8 cellular contexts compared by ENCODE assay signal in genomic region chr10:69451784-69452251, GRCh38. TPM values are rescaled to one million over a fixed set of nuclear protein-coding genes. Genes with fewer than 3 reads are reported as not detected.
DNase-seq lines count a peak whose midpoint lies in the region; ATAC-seq, FAIRE-seq and TF ChIP-seq lines count a peak whose summit lies in the region.

No MANE protein-coding gene starts in this region.

- peak overlapping the region; percentile 82 to 90 (median 87) for H3K4me3 Mint-ChIP-seq in T-cell

- peak overlapping the region; percentile 78 for H3K4me3 ChIP-seq in A549
- peak overlapping the region; percentile 33 for H3K4me3 ChIP-seq in fibroblast of mammary gland (ENCODE audit: control insufficient read depth, low read depth, low read length)
- H3K4me3 ChIP-seq in osteoblast (ENCODE audit: insufficient read depth, low read length), result peak overlapping the region; percentile 71

- H3K4me2 ChIP-seq in A549 (peak overlapping the region; percentile 87), osteoblast (ENCODE audit: insufficient read depth, low read length) (peak overlapping the region; percentile 76)

- H3K27me3 ChIP-seq in osteoblast (ENCODE audit: insufficient read depth, low read length), result peaks cover 10% of the 10 kb centered on the region

- TF ChIP-seq POLR2A in A549 (IDR thresholded peaks at IDR 0.05; ENCODE audit: low read length), result no peak

- peaks cover 75% of the 10 kb centered on the region for H3K4me1 ChIP-seq in A549
- peaks cover 23% of the 10 kb centered on the region for H3K4me1 ChIP-seq in osteoblast (ENCODE audit: insufficient read depth, low read length)

- peak overlapping the region; percentile 62 for H2AFZ ChIP-seq in osteoblast (ENCODE audit: low read length)

- DNase-seq in A549 (ENCODE audit: low read depth in 1 of 2, low spot score in 1 of 2) (peak in 1 of 2 experiments; percentile 44), T-cell (peak in 2 of 34 experiments; percentile 10 to 15), fibroblast of mammary gland (ENCODE audit: low read depth) (no peak), osteoblast (ENCODE audit: insufficient read length, low spot score, missing footprints) (no peak), epidermal melanocyte (ENCODE audit: insufficient read length, low spot score) (no peak), activated gamma-delta T cell (lab: John Stamatoyannopoulos, UW) (no peak)

- no peaks in the 10 kb centered on the region for H3K9me3 Mint-ChIP-seq in T-cell

- H3K27ac Mint-ChIP-seq in T-cell, result no peak overlapping the region

- H3K27ac ChIP-seq in A549, result peak overlapping the region; percentile 83 to 92
- no peak overlapping the region for H3K27ac ChIP-seq in osteoblast (ENCODE audit: low read depth, low read length)

- no peak for TF ChIP-seq CTCF in A549 (IDR thresholded peaks at IDR 0.05)
- TF ChIP-seq CTCF in fibroblast of mammary gland (conservative IDR thresholded peaks at IDR 0.05; ENCODE audit: control insufficient read depth, insufficient read depth, low read depth, low read length), result no peak
- TF ChIP-seq CTCF in osteoblast (IDR thresholded peaks at IDR 0.05; ENCODE audit: extremely low read depth, low read depth, low read length), result no peak

- H3K36me3 ChIP-seq in osteoblast (ENCODE audit: insufficient read depth, low read length), result no peaks in the 10 kb centered on the region

- no peak for TF ChIP-seq EP300 in A549 (IDR thresholded peaks at IDR 0.05)

- POLR2A ChIA-PET in A549 (lab: Yijun Ruan, JAX), result interaction anchor here (1.0 to 2.6 kb wide), 2 partner anchors 13 to 15 kb away, joined by 3 to 13 read pairs; no protein-coding TSS in a partner anchor
- POLR2A ChIA-PET in T-cell (lab: Charles Lee), result no interaction called here

- ATAC-seq in A549 (peak; percentile 4 to 42; a peak in 5 of 6 replicates), GM21529 (IDR thresholded peaks at IDR 0.05; ENCODE audit: unreplicated experiment) (peak; percentile 10), T-cell (replicated peaks in 1 of 4) (peak in 3 of 4 experiments; percentile 28 to 33 (median 28)), HG03432 (IDR thresholded peaks at IDR 0.05; ENCODE audit: unreplicated experiment) (no peak)

- no peaks in the 10 kb centered on the region for H3K36me3 Mint-ChIP-seq in T-cell

- H3K4me1 Mint-ChIP-seq in T-cell, result peaks cover 23 to 29% (median 23%) of the 10 kb centered on the region in 3 donors

- H4K20me1 ChIP-seq in osteoblast (ENCODE audit: insufficient read depth, low read length), result no peaks in the 10 kb centered on the region

- no peak for TF ChIP-seq RAD21 in A549 (conservative IDR thresholded peaks at IDR 0.05 in 1 of 2, IDR thresholded peaks at IDR 0.05 in 1 of 2)

- WGBS in A549 (ENCODE audit: missing lambda C conversion rate), result 9% methylated on average over 29 of the region's 38 CpGs

- CTCF ChIA-PET in A549 (lab: Yijun Ruan, JAX), result interaction anchor here (0.8 to 3.6 kb wide), 9 partner anchors 8 to 193 kb away, joined by 3 to 20 read pairs (median 6); no protein-coding TSS in a partner anchor
- CTCF ChIA-PET in T-cell (lab: Charles Lee), result interaction anchor here (0.6 to 1.2 kb wide), 5 partner anchors 17 to 229 kb away, joined by 3 to 6 read pairs (median 4); no protein-coding TSS in a partner anchor

- H3K27me3 Mint-ChIP-seq in T-cell, result peaks cover 3 to 6% of the 10 kb centered on the region in 2 donors

- H3K79me2 ChIP-seq in osteoblast (ENCODE audit: insufficient read depth, low read length), result no peaks in the 10 kb centered on the region

- FAIRE-seq in A549 (lab: Jason Lieb, UNC), result no peak

- H3K9me3 ChIP-seq in A549 (no peaks in the 10 kb centered on the region), osteoblast (ENCODE audit: low read depth, low read length) (no peaks in the 10 kb centered on the region)

TF ChIP-seq in A549, 52 proteins besides CTCF, POLR2A, EP300 and RAD21:
- TF ChIP-seq HDAC2 (IDR thresholded peaks at IDR 0.05) (no peak), BHLHE40 (IDR thresholded peaks at IDR 0.05; ENCODE audit: low read depth, low read length) (0 out of 2 replicates have a peak, but pooled peaks have one; percentile 7), TP53 (CRISPR knock-in tag; IDR thresholded peaks at IDR 0.05) (no peak), E2F6 (IDR thresholded peaks at IDR 0.05; ENCODE audit: borderline replicate concordance, low read depth) (peak; percentile 90), RCOR1 (IDR thresholded peaks at IDR 0.05; ENCODE audit: low read depth, low read length) (no peak), HOXB5 (CRISPR knock-in tag; IDR thresholded peaks at IDR 0.05) (no peak), MYC (IDR thresholded peaks at IDR 0.05; ENCODE audit: borderline replicate concordance, low read length) (no peak), RNF2 (IDR thresholded peaks at IDR 0.05; ENCODE audit: borderline replicate concordance, low read depth) (no peak), MAX (IDR thresholded peaks at IDR 0.05) (peak; percentile 94), TFCP2L1 (CRISPR knock-in tag; IDR thresholded peaks at IDR 0.05) (no peak)

RNA-seq across cellular contexts. Expression of gene TSPAN15, which starts 0.6 kb away (rescaled TPM):
- polyA plus RNA-seq in A549 (2011; rRNA removed), result 89.0 and 89.6 TPM in 2 replicates
- polyA plus RNA-seq in A549 (2012; cell fraction: cytosol; rRNA removed), result 159 and 209 TPM in 2 replicates
- 211 and 234 TPM in 2 replicates for polyA plus RNA-seq in A549 (2012; cell fraction: nucleus; rRNA removed)
- 49.3 to 60.2 TPM (median 54.4 TPM) in 3 replicates for polyA plus RNA-seq in A549 (2017; fragmentation: RNase III; extraction: RNeasy Plus Mini Kit Qiagen cat#74134 plus additional on column Dnase treatment)
- 132 and 156 TPM in 2 replicates for polyA minus RNA-seq in A549 (2011; rRNA and poly(A)+ RNA removed)
- total RNA-seq in T-cell, result 1 to 10 TPM; 2.9 to 8.2 (median 6.2) TPM
- total RNA-seq in osteoblast, result 0.59 and 0.72 TPM in 2 replicates

RNA-seq across cellular contexts. Expression of gene TACR2, which starts 35.1 kb away (rescaled TPM):
- polyA plus RNA-seq in A549 (2011; rRNA removed), result 0.16 and 0.24 TPM in 2 replicates
- 0.17 and 0.21 TPM in 2 replicates for polyA plus RNA-seq in A549 (2012; cell fraction: cytosol; rRNA removed)
- polyA plus RNA-seq in A549 (2012; cell fraction: nucleus; rRNA removed), result 0.06 and 0.16 TPM in 2 replicates
- polyA plus RNA-seq in A549 (2017; fragmentation: RNase III; extraction: RNeasy Plus Mini Kit Qiagen cat#74134 plus additional on column Dnase treatment), result 0.09 to 0.21 TPM (median 0.15 TPM) in 3 replicates
- 0.12 and 0.19 TPM in 2 replicates for polyA minus RNA-seq in A549 (2011; rRNA and poly(A)+ RNA removed)
- not detected for total RNA-seq in T-cell
- total RNA-seq in osteoblast, result 0.29 and 0.36 TPM in 2 replicates
